In the genomic region with DNA sequence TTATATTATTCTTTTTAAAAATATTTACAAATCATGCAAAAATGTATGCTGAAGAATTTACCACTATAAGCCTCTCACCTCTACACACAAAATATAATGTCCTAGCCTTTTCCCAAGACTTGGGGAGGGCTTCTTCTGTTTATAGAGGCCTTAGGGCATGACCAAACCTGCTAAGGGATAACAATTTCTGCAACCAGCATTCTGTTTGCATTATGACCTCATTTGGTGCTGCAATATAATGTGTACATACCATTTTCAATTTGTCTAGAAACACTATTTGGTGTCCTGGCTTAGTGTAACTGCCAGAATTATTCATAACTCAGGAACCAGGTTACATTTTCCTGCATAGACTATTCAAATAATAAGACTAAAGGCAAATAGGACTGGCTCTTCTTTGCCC, we compare ENCODE assay signal across 16 cellular contexts.
DNase-seq lines count a peak whose midpoint lies in the region; ATAC-seq and TF ChIP-seq lines count a peak whose summit lies in the region.
"Had no signal": no experiment of that assay in that cellular context is flagged by ENCODE, and none has a peak within 500 bp of the region (broad histone marks: within the 10 kb centered on the region; RNA-seq: fewer than 3 reads in every experiment).

No MANE protein-coding gene starts in this region.

- no peak for TF ChIP-seq RAD21 in IMR-90 (IDR thresholded peaks at IDR 0.05; ENCODE audit: low read length)

- no peak overlapping the region for H3K18ac ChIP-seq in IMR-90 (ENCODE audit: low read depth, low read length)

- no peak overlapping the region for H2BK5ac ChIP-seq in IMR-90 (ENCODE audit: low read depth, low read length, poor library complexity, severe bottlenecking)

- no peaks in the 10 kb centered on the region for H3K4me1 ChIP-seq in IMR-90 (ENCODE audit: control insufficient read depth, insufficient read depth, low read length)
- H3K4me1 ChIP-seq in foreskin keratinocyte: no peaks in the 10 kb centered on the region

- H3K4me2 ChIP-seq in IMR-90 (ENCODE audit: low read depth, low read length): no peak overlapping the region
- H3K4me2 ChIP-seq: GM23338 had no signal

- H2AK9ac ChIP-seq in IMR-90 (replicated peaks; ENCODE audit: low read depth, low read length, poor library complexity): no peak overlapping the region

- no peak overlapping the region for H3K4ac ChIP-seq in IMR-90 (ENCODE audit: low read depth, low read length)

- POLR2A ChIA-PET in IMR-90 (lab: Charles Lee; ENCODE audit: unreplicated experiment): no interaction called here
- POLR2A ChIA-PET in activated CD4-positive, alpha-beta memory T cell treated with anti-CD3 and anti-CD28 coated beads for 36 hours (lab: Charles Lee): no interaction called here

- in situ Hi-C loops in IMR-90 (cut with MboI; ENCODE audit: low sequenced_read_pairs) (no loop called here), T47D (cut with HindIII; ENCODE audit: low pct_unique_long_range_greater_than_20kb, low sequenced_read_pairs) (no loop called here)

- no peak overlapping the region for H3K27ac Mint-ChIP-seq in activated CD4-positive, alpha-beta memory T cell treated with anti-CD3 and anti-CD28 coated beads for 36 hours
- H3K27ac Mint-ChIP-seq: GM23338 had no signal

- H2BK20ac ChIP-seq in IMR-90 (ENCODE audit: low read depth, low read length): no peak overlapping the region

- no peak overlapping the region for H2BK120ac ChIP-seq in IMR-90 (ENCODE audit: low read depth, low read length)

- H3K4me1 Mint-ChIP-seq in activated CD4-positive, alpha-beta memory T cell treated with anti-CD3 and anti-CD28 coated beads for 36 hours (ENCODE audit: low read depth): no peaks in the 10 kb centered on the region
- H3K4me1 Mint-ChIP-seq: GM23338 had no signal

- no TSS peak for BruUV-seq in IMR-90 (replicated peaks; lab: Mats Ljungman, UMichigan)

- H2AFZ ChIP-seq in IMR-90 (replicated peaks; ENCODE audit: low read length, poor library complexity): no peak overlapping the region
- H2AFZ ChIP-seq: GM23338 had no signal

- H3K9ac ChIP-seq in IMR-90 (ENCODE audit: low read depth, low read length): no peak overlapping the region

- H3K79me1 ChIP-seq in IMR-90 (ENCODE audit: low read depth in 1 of 2, low read length in 2 of 2): no peaks in the 10 kb centered on the region

- H3K14ac ChIP-seq in IMR-90 (replicated peaks; ENCODE audit: low read depth, low read length): no peak overlapping the region

- peak; percentile 4 to 57 for DNase-seq in NCI-H2081 (lab: John Stamatoyannopoulos, UW)
- DNase-seq in NCI-H2081 treated with DMSO at 0.1 percent for 48 hours (lab: John Stamatoyannopoulos, UW): no peak
- DNase-seq in IMR-90: no peak
- peak; percentile 11 to 84 for DNase-seq in T47D (ENCODE audit: low read depth in 1 of 2, low spot score in 1 of 2)
- DNase-seq in foreskin keratinocyte: peak; percentile 17 to 30
- DNase-seq in NCI-H2171 treated with DMSO at 0.1 percent for 48 hours (lab: John Stamatoyannopoulos, UW): no peak
- DNase-seq in NCI-H1436 (lab: John Stamatoyannopoulos, UW): no peak
- no peak for DNase-seq in activated CD4-positive, alpha-beta memory T cell treated with anti-CD3 and anti-CD28 coated beads for 36 hours
- DNase-seq: C1 segment of cervical spinal cord, DND-41, NCI-H1092, NCI-H187, NCI-H526, Right ventricle myocardium superior had no signal

- H4K20me1 ChIP-seq in IMR-90 (ENCODE audit: insufficient read depth, low read length): no peaks in the 10 kb centered on the region

- TF ChIP-seq CTCF in IMR-90 (conservative IDR thresholded peaks at IDR 0.05; ENCODE audit: low read depth, low read length): no peak
- no peak for TF ChIP-seq CTCF in foreskin keratinocyte (conservative IDR thresholded peaks at IDR 0.05)

- H3K23ac ChIP-seq in IMR-90 (ENCODE audit: low read depth, low read length): no peak overlapping the region

- H3K9me1 ChIP-seq in IMR-90 (ENCODE audit: insufficient read depth, low read length): no peaks in the 10 kb centered on the region

- H3K4me3 ChIP-seq in IMR-90 (ENCODE audit: insufficient read depth, low read depth, low read length): no peak overlapping the region
- H3K4me3 ChIP-seq: GM23338, K562 had no signal

- H4K91ac ChIP-seq in IMR-90 (ENCODE audit: insufficient read depth, low read depth, low read length): no peak overlapping the region

- no peaks in the 10 kb centered on the region for H3K9me3 ChIP-seq in IMR-90 (ENCODE audit: control insufficient read depth, insufficient read depth, low read length)

- no peaks in the 10 kb centered on the region for H3K27me3 Mint-ChIP-seq in activated CD4-positive, alpha-beta memory T cell treated with anti-CD3 and anti-CD28 coated beads for 36 hours

- H2AK5ac ChIP-seq in IMR-90 (ENCODE audit: low read depth, low read length): no peak overlapping the region

- ATAC-seq in IMR-90 (ENCODE audit: low read depth) (peak; percentile 35), foreskin keratinocyte (no peak)
- ATAC-seq: GM23338, K562 had no signal

- H4K5ac ChIP-seq in IMR-90 (ENCODE audit: low read depth, low read length): no peak overlapping the region

- H3K4me3 Mint-ChIP-seq in activated CD4-positive, alpha-beta memory T cell treated with anti-CD3 and anti-CD28 coated beads for 36 hours: no peak overlapping the region
- H3K4me3 Mint-ChIP-seq: GM23338 had no signal

- no peak overlapping the region for H3K56ac ChIP-seq in IMR-90 (ENCODE audit: extremely low read depth, insufficient read depth, low read length)

- no peak overlapping the region for H4K8ac ChIP-seq in IMR-90 (ENCODE audit: low read depth in 2 of 2, low read length in 2 of 2)

- intact Hi-C loops in IMR-90 (cut with micrococcal nuclease): no loop called here
- intact Hi-C loops in activated CD4-positive, alpha-beta memory T cell treated with anti-CD3 and anti-CD28 coated beads for 36 hours (cut with micrococcal nuclease): no loop called here

- no peaks in the 10 kb centered on the region for H3K27me3 ChIP-seq in IMR-90 (ENCODE audit: control insufficient read depth, insufficient read depth, low read length)
- no peaks in the 10 kb centered on the region for H3K27me3 ChIP-seq in foreskin keratinocyte

- H3K9me3 Mint-ChIP-seq in activated CD4-positive, alpha-beta memory T cell treated with anti-CD3 and anti-CD28 coated beads for 36 hours: peaks cover 19% of the 10 kb centered on the region
- H3K9me3 Mint-ChIP-seq: GM23338 had no signal

- H3K27ac ChIP-seq in IMR-90 (ENCODE audit: insufficient read depth, low read length) (no peak overlapping the region), foreskin keratinocyte (no peak overlapping the region)

- H3K36me3 Mint-ChIP-seq in activated CD4-positive, alpha-beta memory T cell treated with anti-CD3 and anti-CD28 coated beads for 36 hours: no peaks in the 10 kb centered on the region

- H2BK15ac ChIP-seq in IMR-90 (ENCODE audit: low read depth, low read length): no peak overlapping the region

- dilution Hi-C loops in IMR-90 (cut with HindIII; ENCODE audit: low sequenced_read_pairs, unreplicated experiment): no loop called here

- CTCF ChIA-PET in IMR-90 (lab: Yijun Ruan, JAX): interaction anchor here (0.7 kb wide), 1 partner anchor 469 kb away, joined by 3 read pairs; no protein-coding TSS in a partner anchor
- CTCF ChIA-PET in activated CD4-positive, alpha-beta memory T cell treated with anti-CD3 and anti-CD28 coated beads for 36 hours (lab: Charles Lee): no interaction called here

- no peak for TF ChIP-seq POLR2A in IMR-90 (IDR thresholded peaks at IDR 0.05; ENCODE audit: low read depth, low read length)

- no peaks in the 10 kb centered on the region for H3K36me3 ChIP-seq in IMR-90 (ENCODE audit: control insufficient read depth, insufficient read depth, low read length)

TF ChIP-seq in IMR-90, 13 proteins besides CTCF, POLR2A, EP300 and RAD21:
- TF ChIP-seq, protein P1, sequence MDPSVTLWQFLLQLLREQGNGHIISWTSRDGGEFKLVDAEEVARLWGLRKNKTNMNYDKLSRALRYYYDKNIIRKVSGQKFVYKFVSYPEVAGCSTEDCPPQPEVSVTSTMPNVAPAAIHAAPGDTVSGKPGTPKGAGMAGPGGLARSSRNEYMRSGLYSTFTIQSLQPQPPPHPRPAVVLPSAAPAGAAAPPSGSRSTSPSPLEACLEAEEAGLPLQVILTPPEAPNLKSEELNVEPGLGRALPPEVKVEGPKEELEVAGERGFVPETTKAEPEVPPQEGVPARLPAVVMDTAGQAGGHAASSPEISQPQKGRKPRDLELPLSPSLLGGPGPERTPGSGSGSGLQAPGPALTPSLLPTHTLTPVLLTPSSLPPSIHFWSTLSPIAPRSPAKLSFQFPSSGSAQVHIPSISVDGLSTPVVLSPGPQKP (IDR thresholded peaks at IDR 0.05; ENCODE audit: borderline replicate concordance, low read depth, low read length): no peak
- TF ChIP-seq RCOR1 (IDR thresholded peaks at IDR 0.05; ENCODE audit: insufficient replicate concordance, low read length): no peak
- TF ChIP-seq RFX5 (IDR thresholded peaks at IDR 0.05; ENCODE audit: low read depth, low read length): no peak
- no peak for TF ChIP-seq FOS (IDR thresholded peaks at IDR 0.05; ENCODE audit: low read depth, low read length)
- TF ChIP-seq, protein P2, sequence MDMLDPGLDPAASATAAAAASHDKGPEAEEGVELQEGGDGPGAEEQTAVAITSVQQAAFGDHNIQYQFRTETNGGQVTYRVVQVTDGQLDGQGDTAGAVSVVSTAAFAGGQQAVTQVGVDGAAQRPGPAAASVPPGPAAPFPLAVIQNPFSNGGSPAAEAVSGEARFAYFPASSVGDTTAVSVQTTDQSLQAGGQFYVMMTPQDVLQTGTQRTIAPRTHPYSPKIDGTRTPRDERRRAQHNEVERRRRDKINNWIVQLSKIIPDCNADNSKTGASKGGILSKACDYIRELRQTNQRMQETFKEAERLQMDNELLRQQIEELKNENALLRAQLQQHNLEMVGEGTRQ (IDR thresholded peaks at IDR 0.05; ENCODE audit: low read depth, low read length): no peak
- no peak for TF ChIP-seq CEBPB (IDR thresholded peaks at IDR 0.05; ENCODE audit: low read depth, low read length)
- no peak for TF ChIP-seq MXI1 (IDR thresholded peaks at IDR 0.05; ENCODE audit: borderline replicate concordance, low read depth, low read length)
- TF ChIP-seq CHD1 (IDR thresholded peaks at IDR 0.05; ENCODE audit: low read depth, low read length): no peak
- TF ChIP-seq BHLHE40 (IDR thresholded peaks at IDR 0.05; ENCODE audit: low read depth, low read length): no peak
- TF ChIP-seq MAFK (IDR thresholded peaks at IDR 0.05; ENCODE audit: low read depth, low read length): no peak
- TF ChIP-seq NFE2L2 (IDR thresholded peaks at IDR 0.05; ENCODE audit: low read depth, low read length): no peak
- no peak for TF ChIP-seq SMC3 (IDR thresholded peaks at IDR 0.05; ENCODE audit: low read depth, low read length)
- no peak for TF ChIP-seq MAZ (IDR thresholded peaks at IDR 0.05; ENCODE audit: borderline replicate concordance, low read depth, low read length)
TF ChIP-seq in IMR-90: peak in this region for 0.

Comparison
In these comparisons a context has a peak if more than half of its experiments do, and no peak if none do; other contexts are left out.
1. DNase-seq: peak in NCI-H2081 (2 of 2), T47D (2 of 2) and foreskin keratinocyte (2 of 2); none in NCI-H2081 treated with DMSO at 0.1 percent for 48 hours (single experiment), IMR-90 (single experiment), NCI-H2171 treated with DMSO at 0.1 percent for 48 hours (single experiment), NCI-H1436 (single experiment) and activated CD4-positive, alpha-beta memory T cell treated with anti-CD3 and anti-CD28 coated beads for 36 hours (single experiment).